ENCODE assay signal across 8 cellular contexts in the genomic region with DNA sequence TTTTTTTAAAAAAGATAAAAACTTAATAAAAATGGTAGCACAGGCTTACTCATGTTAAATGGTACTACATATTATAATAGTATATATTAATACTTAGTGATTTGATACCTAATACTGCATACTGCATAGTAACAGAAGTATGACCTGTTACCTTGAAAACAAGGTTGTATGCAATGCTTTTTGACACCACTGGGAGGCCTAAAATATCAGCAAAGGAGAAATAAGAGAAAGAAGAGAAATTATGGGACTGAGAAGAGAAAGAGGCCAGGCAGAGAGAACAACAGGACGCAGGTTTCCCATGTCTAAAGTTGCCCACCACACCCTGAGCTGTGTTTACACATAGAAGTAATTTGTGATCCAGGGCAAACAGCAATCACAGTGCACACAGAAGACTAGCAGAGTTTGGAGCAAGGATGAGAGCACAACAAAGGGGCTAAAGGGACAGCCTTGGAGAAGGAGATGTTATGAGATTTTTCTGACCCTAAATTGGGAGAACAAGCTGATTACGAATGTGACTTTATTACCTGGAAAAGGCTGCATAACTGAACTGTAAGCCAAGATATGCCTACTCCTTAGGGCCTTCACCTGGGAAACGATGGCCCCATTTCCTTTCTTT.
A peak's percentile ranks its signal among the peaks of the same experiment; 100 is the strongest.
DNase-seq lines count a peak whose midpoint lies in the region; FAIRE-seq and TF ChIP-seq lines count a peak whose summit lies in the region.

No MANE protein-coding gene starts in this region.

- H3K27ac Mint-ChIP-seq in HFFc6: no peak overlapping the region

- H3K4me1 ChIP-seq in Peyer's patch (no peaks in the 10 kb centered on the region), thyroid gland (no peaks in the 10 kb centered on the region)

- 76 to 77% methylated on average over 3 of the region's 3 CpGs for WGBS in thyroid gland, 2 donors

- H3K36me3 Mint-ChIP-seq in HFFc6 (ENCODE audit: low read depth): no peaks in the 10 kb centered on the region

- H3K27ac ChIP-seq in Peyer's patch: no peak overlapping the region
- no peak overlapping the region for H3K27ac ChIP-seq in thyroid gland

- H3K36me3 ChIP-seq in Peyer's patch: no peaks in the 10 kb centered on the region
- H3K36me3 ChIP-seq in thyroid gland: no peaks in the 10 kb centered on the region

- no peaks in the 10 kb centered on the region for H3K9me3 ChIP-seq in Peyer's patch
- no peaks in the 10 kb centered on the region for H3K9me3 ChIP-seq in thyroid gland

- H3K4me3 ChIP-seq in Peyer's patch (no peak overlapping the region), thyroid gland (replicated peaks in 1 of 3) (no peak overlapping the region)

- peaks cover 5% of the 10 kb centered on the region; the same call in 1 of the 2 replicates for H3K4me1 Mint-ChIP-seq in HFFc6 (ENCODE audit: low read depth)

- in situ Hi-C loops in GM13977 (cut with MboI; ENCODE audit: low pct_unique_long_range_greater_than_20kb, low sequenced_read_pairs, unreplicated experiment): no loop called here

- TF ChIP-seq POLR2A in Peyer's patch (IDR thresholded peaks at IDR 0.05) (no peak), thyroid gland (IDR thresholded peaks at IDR 0.05) (no peak)

- H3K4me3 Mint-ChIP-seq in HFFc6: no peak overlapping the region

- TF ChIP-seq CTCF in GM13977 (IDR thresholded peaks at IDR 0.05; ENCODE audit: extremely low read depth, insufficient read depth, missing control alignments) (peak; percentile 43), HFFc6 (IDR thresholded peaks at IDR 0.05) (peak; percentile 78), Peyer's patch (IDR thresholded peaks at IDR 0.05) (peak in 4 of 6 experiments; percentile 33 to 53 (median 48)), thyroid gland (IDR thresholded peaks at IDR 0.05) (peak in 3 of 6 experiments; percentile 22 to 42 (median 27))

- intact Hi-C loops in thyroid gland (cut with DNase I): no loop called here

- DNase-seq in GM13977 (ENCODE audit: low spot score) (peak; percentile 10), HFFc6 (peak; percentile 12), Peyer's patch (no peak), thyroid gland (no peak), COLO668 (lab: John Stamatoyannopoulos, UW; ENCODE audit: unreplicated experiment) (no peak), midbrain (lab: John Stamatoyannopoulos, UW) (no peak), NCI-H1930 (lab: John Stamatoyannopoulos, UW) (no peak)

- peak; percentile 61 for FAIRE-seq in islet of Langerhans (lab: Jason Lieb, UNC)

- no peaks in the 10 kb centered on the region for H3K27me3 Mint-ChIP-seq in HFFc6 (ENCODE audit: insufficient read depth)

- H3K9me3 Mint-ChIP-seq in HFFc6: no peaks in the 10 kb centered on the region

- H3K27me3 ChIP-seq in Peyer's patch (no peaks in the 10 kb centered on the region), thyroid gland (no peaks in the 10 kb centered on the region)

Comparison
In these comparisons a context has a peak if more than half of its experiments do, and no peak if none do; other contexts are left out.
1. DNase-seq: peak in GM13977 (single experiment) and HFFc6 (single experiment); none in Peyer's patch (0 of 3), thyroid gland (0 of 2), COLO668 (single experiment), midbrain (single experiment) and NCI-H1930 (0 of 2).